8 cellular contexts compared by ENCODE assay signal in the genomic region with DNA sequence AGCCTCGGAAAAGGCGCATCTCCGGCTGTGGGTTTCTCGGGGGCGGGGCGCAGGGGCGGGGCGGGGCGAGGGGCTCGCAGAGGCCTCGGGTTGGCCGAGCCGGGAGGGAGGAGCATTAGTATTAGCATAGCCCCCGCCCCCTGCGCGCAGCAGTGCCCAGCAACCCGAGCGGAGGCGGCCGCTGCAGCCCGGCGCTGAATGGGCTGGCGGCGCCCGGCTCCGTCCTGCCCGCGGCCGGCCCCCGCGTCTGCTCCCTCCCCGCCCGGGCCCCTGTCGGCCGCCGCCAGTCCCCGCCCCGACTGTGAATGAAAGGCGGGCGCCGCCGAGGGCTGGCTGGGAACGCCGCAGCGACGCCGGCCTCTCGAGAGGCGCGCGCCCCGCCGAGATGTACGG. TPM values are rescaled to one million over a fixed set of nuclear protein-coding genes. Genes with fewer than 3 reads are reported as not detected.
A peak's percentile ranks its signal among the peaks of the same experiment; 100 is the strongest.
DNase-seq lines count a peak whose midpoint lies in the region; ATAC-seq and TF ChIP-seq lines count a peak whose summit lies in the region.

A gene with protein sequence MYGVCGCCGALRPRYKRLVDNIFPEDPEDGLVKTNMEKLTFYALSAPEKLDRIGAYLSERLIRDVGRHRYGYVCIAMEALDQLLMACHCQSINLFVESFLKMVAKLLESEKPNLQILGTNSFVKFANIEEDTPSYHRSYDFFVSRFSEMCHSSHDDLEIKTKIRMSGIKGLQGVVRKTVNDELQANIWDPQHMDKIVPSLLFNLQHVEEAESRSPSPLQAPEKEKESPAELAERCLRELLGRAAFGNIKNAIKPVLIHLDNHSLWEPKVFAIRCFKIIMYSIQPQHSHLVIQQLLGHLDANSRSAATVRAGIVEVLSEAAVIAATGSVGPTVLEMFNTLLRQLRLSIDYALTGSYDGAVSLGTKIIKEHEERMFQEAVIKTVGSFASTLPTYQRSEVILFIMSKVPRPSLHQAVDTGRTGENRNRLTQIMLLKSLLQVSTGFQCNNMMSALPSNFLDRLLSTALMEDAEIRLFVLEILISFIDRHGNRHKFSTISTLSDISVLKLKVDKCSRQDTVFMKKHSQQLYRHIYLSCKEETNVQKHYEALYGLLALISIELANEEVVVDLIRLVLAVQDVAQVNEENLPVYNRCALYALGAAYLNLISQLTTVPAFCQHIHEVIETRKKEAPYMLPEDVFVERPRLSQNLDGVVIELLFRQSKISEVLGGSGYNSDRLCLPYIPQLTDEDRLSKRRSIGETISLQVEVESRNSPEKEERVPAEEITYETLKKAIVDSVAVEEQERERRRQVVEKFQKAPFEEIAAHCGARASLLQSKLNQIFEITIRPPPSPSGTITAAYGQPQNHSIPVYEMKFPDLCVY (plus strand): TSS at position 149 of the 393 bp plus-strand sequence. CDS start 237 bp downstream, at position 386.

- DNase-seq in AG04450 (ENCODE audit: low read depth, low spot score): peak; percentile 73
- DNase-seq in NCI-H2227 treated with DMSO at 0.1 percent for 48 hours (lab: John Stamatoyannopoulos, UW): peak; percentile 97
- peak; percentile 79 to 86 (median 84) for DNase-seq in activated CD4-positive, CD25-positive, alpha-beta regulatory T cell (lab: John Stamatoyannopoulos, UW)
- peak; percentile 42 to 98 (median 93) for DNase-seq in caudate nucleus (lab: John Stamatoyannopoulos, UW)
- peak; percentile 86 for DNase-seq in inferior parietal cortex (ENCODE audit: extremely low spot score)
- peak; percentile 70 for DNase-seq in smooth muscle cell of the brain vasculature (ENCODE audit: low read depth, low spot score)

- CTCF ChIA-PET in AG04450 (lab: Charles Lee): interaction anchor here (0.6 kb wide), 2 partner anchors 31 to 218 kb away, joined by 4 to 5 read pairs; no protein-coding TSS in a partner anchor

- H3K9me3 ChIP-seq in AG04450 (ENCODE audit: control insufficient read depth, insufficient read depth, low read length): no peaks in the 10 kb centered on the region

- TF ChIP-seq CTCF in AG04450 (IDR thresholded peaks at IDR 0.05; ENCODE audit: low read depth, low read length): no peak

- H3K27me3 ChIP-seq in AG04450 (ENCODE audit: control insufficient read depth, insufficient read depth, low read length): peaks cover 29% of the 10 kb centered on the region

- peak within 1 kb of the TSS; percentile 63 for H3K4me3 ChIP-seq in AG04450 (ENCODE audit: low read depth, low read length)

- no peak within 1 kb of the TSS for H3K27ac ChIP-seq in AG04450 (ENCODE audit: low read depth, low read length)
- peak within 1 kb of the TSS; percentile 92 for H3K27ac ChIP-seq in caudate nucleus (ENCODE audit: low read depth, low read length)

- ATAC-seq in GM18907 (IDR thresholded peaks at IDR 0.05; ENCODE audit: unreplicated experiment): peak; percentile 81
- peak; percentile 84 for ATAC-seq in HG03139 (IDR thresholded peaks at IDR 0.05; ENCODE audit: unreplicated experiment)

- POLR2A ChIA-PET in AG04450 (lab: Yijun Ruan, JAX): no interaction called here

RNA-seq across cellular contexts. Expression of the gene that starts here (rescaled TPM):
- 0.09 and 0.14 TPM in 2 replicates for polyA plus RNA-seq in AG04450 (2011; rRNA removed)
- 0.64 and 0.70 TPM in 2 replicates for polyA minus RNA-seq in AG04450 (2011; rRNA and poly(A)+ RNA removed)

Comparison
In these comparisons a context has a peak if more than half of its experiments do, and no peak if none do; other contexts are left out.
1. Peak in DNase-seq and H3K4me3 ChIP-seq in AG04450; RNA of the gene not detected or under 1 TPM.